11 cellular contexts compared by ENCODE assay signal in genomic region chr1:160711528-160712311, GRCh38. TPM values are rescaled to one million over a fixed set of nuclear protein-coding genes. Genes with fewer than 3 reads are reported as not detected.
DNase-seq lines count a peak whose midpoint lies in the region; ATAC-seq and TF ChIP-seq lines count a peak whose summit lies in the region.
"Had no signal": no experiment of that assay in that cellular context is flagged by ENCODE, and none has a peak within 500 bp of the region (broad histone marks: within the 10 kb centered on the region; RNA-seq: fewer than 3 reads in every experiment).

Gene CD48 (minus strand): TSS chr1:160711822. CDS start chr1:160711763, 59 bp downstream.

- intact Hi-C loops in activated CD4-positive, alpha-beta memory T cell treated with anti-CD3 and anti-CD28 coated beads for 36 hours (cut with micrococcal nuclease) = loop anchor here (1.0 kb wide), 3 partner anchors 56 to 85 kb away; no protein-coding TSS in a partner anchor
- intact Hi-C loops in prostate gland (cut with DNase I) = no loop called here

- CTCF ChIA-PET in activated CD4-positive, alpha-beta memory T cell treated with anti-CD3 and anti-CD28 coated beads for 36 hours (lab: Charles Lee) = interaction anchor here (0.5 to 6.1 kb wide), 11 partner anchors 12 to 446 kb away, joined by 3 to 51 read pairs (median 5); no protein-coding TSS in a partner anchor

- DNase-seq in activated CD4-positive, alpha-beta memory T cell treated with anti-CD3 and anti-CD28 coated beads for 36 hours = peak; percentile 65
- peak; percentile 66 for DNase-seq in natural killer cell treated with Interleukin-12 subunit alpha and Interleukin-12 subunit beta and Interleukin-15 and Interleukin-18, amount 100 ng/mL, for 72 hours (ENCODE audit: low spot score)
- no peak for DNase-seq in type B pancreatic cell (ENCODE audit: extremely low spot score, unreplicated experiment)
- no peak for DNase-seq in foreskin melanocyte
- DNase-seq in NCI-H524 treated with DMSO at 0.1 percent for 48 hours (lab: John Stamatoyannopoulos, UW) = no peak
- DNase-seq in prostate gland (ENCODE audit: low spot score) = no peak

- TF ChIP-seq POLR2A in GM19099 (IDR thresholded peaks at IDR 0.05; ENCODE audit: extremely low read depth, insufficient read length, low read depth) = peak; percentile 81
- no peak for TF ChIP-seq POLR2A in prostate gland (IDR thresholded peaks at IDR 0.05)

- H3K27me3 Mint-ChIP-seq in activated CD4-positive, alpha-beta memory T cell treated with anti-CD3 and anti-CD28 coated beads for 36 hours = no peaks in the 10 kb centered on the region
- no peaks in the 10 kb centered on the region for H3K27me3 Mint-ChIP-seq in natural killer cell treated with Interleukin-12 subunit alpha and Interleukin-12 subunit beta and Interleukin-15 and Interleukin-18, amount 100 ng/mL, for 72 hours
- H3K27me3 Mint-ChIP-seq in type B pancreatic cell = peaks cover 25% of the 10 kb centered on the region

- 29% methylated on average over 9 of the region's 9 CpGs for WGBS in prostate gland

- peaks cover 17% of the 10 kb centered on the region for H3K4me1 Mint-ChIP-seq in activated CD4-positive, alpha-beta memory T cell treated with anti-CD3 and anti-CD28 coated beads for 36 hours (ENCODE audit: low read depth)
- peaks cover 30% of the 10 kb centered on the region in 2 donors for H3K4me1 Mint-ChIP-seq in natural killer cell treated with Interleukin-12 subunit alpha and Interleukin-12 subunit beta and Interleukin-15 and Interleukin-18, amount 100 ng/mL, for 72 hours (ENCODE audit: low read depth in 2 of 2)
- no peaks in the 10 kb centered on the region for H3K4me1 Mint-ChIP-seq in type B pancreatic cell (ENCODE audit: unreplicated experiment)

- TF ChIP-seq CTCF in type B pancreatic cell (conservative IDR thresholded peaks at IDR 0.05) (no peak), prostate gland (IDR thresholded peaks at IDR 0.05) (no peak)

- no peak within 1 kb of the TSS for H3K4me3 ChIP-seq in prostate gland

- H3K9me3 Mint-ChIP-seq in activated CD4-positive, alpha-beta memory T cell treated with anti-CD3 and anti-CD28 coated beads for 36 hours = no peaks in the 10 kb centered on the region
- no peaks in the 10 kb centered on the region for H3K9me3 Mint-ChIP-seq in natural killer cell treated with Interleukin-12 subunit alpha and Interleukin-12 subunit beta and Interleukin-15 and Interleukin-18, amount 100 ng/mL, for 72 hours
- no peaks in the 10 kb centered on the region for H3K9me3 Mint-ChIP-seq in type B pancreatic cell

- ATAC-seq in HG03442 (IDR thresholded peaks at IDR 0.05; ENCODE audit: unreplicated experiment) = peak; percentile 35
- peak; percentile 51 to 72 for ATAC-seq in natural killer cell treated with Interleukin-12 subunit alpha and Interleukin-12 subunit beta and Interleukin-15 and Interleukin-18, amount 100 ng/mL, for 72 hours

- H3K27ac Mint-ChIP-seq in activated CD4-positive, alpha-beta memory T cell treated with anti-CD3 and anti-CD28 coated beads for 36 hours = no peak within 1 kb of the TSS
- no peak within 1 kb of the TSS for H3K27ac Mint-ChIP-seq in natural killer cell treated with Interleukin-12 subunit alpha and Interleukin-12 subunit beta and Interleukin-15 and Interleukin-18, amount 100 ng/mL, for 72 hours
- no peak within 1 kb of the TSS for H3K27ac Mint-ChIP-seq in type B pancreatic cell

- POLR2A ChIA-PET in activated CD4-positive, alpha-beta memory T cell treated with anti-CD3 and anti-CD28 coated beads for 36 hours (lab: Charles Lee) = interaction anchor here (0.6 to 3.3 kb wide), 16 partner anchors 22 to 264 kb away, joined by 3 to 15 read pairs (median 4); partner anchors contain the start of gene SLAMF1

- H3K27ac ChIP-seq in prostate gland = no peak within 1 kb of the TSS

- no peaks in the 10 kb centered on the region for H3K27me3 ChIP-seq in prostate gland (replicated peaks; ENCODE audit: insufficient read depth)

- no peaks in the 10 kb centered on the region for H3K36me3 ChIP-seq in prostate gland

- no peaks in the 10 kb centered on the region for H3K9me3 ChIP-seq in prostate gland

- H3K4me1 ChIP-seq in prostate gland (replicated peaks) = no peaks in the 10 kb centered on the region

- no peak within 1 kb of the TSS for H3K4me3 Mint-ChIP-seq in activated CD4-positive, alpha-beta memory T cell treated with anti-CD3 and anti-CD28 coated beads for 36 hours
- H3K4me3 Mint-ChIP-seq in natural killer cell treated with Interleukin-12 subunit alpha and Interleukin-12 subunit beta and Interleukin-15 and Interleukin-18, amount 100 ng/mL, for 72 hours = no peak within 1 kb of the TSS
- no peak within 1 kb of the TSS for H3K4me3 Mint-ChIP-seq in type B pancreatic cell

- H3K36me3 Mint-ChIP-seq in activated CD4-positive, alpha-beta memory T cell treated with anti-CD3 and anti-CD28 coated beads for 36 hours = peaks cover 8% of the 10 kb centered on the region
- H3K36me3 Mint-ChIP-seq in natural killer cell treated with Interleukin-12 subunit alpha and Interleukin-12 subunit beta and Interleukin-15 and Interleukin-18, amount 100 ng/mL, for 72 hours = peaks cover 10% of the 10 kb centered on the region
- H3K36me3 Mint-ChIP-seq in type B pancreatic cell = no peaks in the 10 kb centered on the region

RNA-seq across cellular contexts. Expression of gene CD48, which starts in this region (rescaled TPM):
- total RNA-seq in activated CD4-positive, alpha-beta memory T cell treated with anti-CD3 and anti-CD28 coated beads for 36 hours = 100 to 1,000 TPM; 190 to 194 TPM
- total RNA-seq in natural killer cell treated with Interleukin-12 subunit alpha and Interleukin-12 subunit beta and Interleukin-15 and Interleukin-18, amount 100 ng/mL, for 72 hours = 100 to 1,000 TPM; 434 to 816 TPM
- total RNA-seq in type B pancreatic cell (ENCODE audit: low replicate concordance) (0.57 TPM in 1 of 2 replicates, not detected in the other), prostate gland (1 to 10 TPM; 3.0 to 4.7 TPM)
- total RNA-seq: glomerular endothelial cell, NCI-H460, temporal lobe had no signal

Comparison
In these comparisons a context has a peak if more than half of its experiments do, and no peak if none do; other contexts are left out.
1. RNA of gene CD48 (total RNA-seq): 434 to 816 TPM in natural killer cell treated with Interleukin-12 subunit alpha and Interleukin-12 subunit beta and Interleukin-15 and Interleukin-18, amount 100 ng/mL, for 72 hours and 190 to 194 TPM in activated CD4-positive, alpha-beta memory T cell treated with anti-CD3 and anti-CD28 coated beads for 36 hours; 3.0 to 4.7 TPM in prostate gland and 0.57 TPM in type B pancreatic cell; every median in the first group is over 10 times any median in the second.
2. DNase-seq: peak in activated CD4-positive, alpha-beta memory T cell treated with anti-CD3 and anti-CD28 coated beads for 36 hours (single experiment) and natural killer cell treated with Interleukin-12 subunit alpha and Interleukin-12 subunit beta and Interleukin-15 and Interleukin-18, amount 100 ng/mL, for 72 hours (single experiment); none in type B pancreatic cell (single experiment), foreskin melanocyte (single experiment), NCI-H524 treated with DMSO at 0.1 percent for 48 hours (single experiment) and prostate gland (single experiment).